ENCODE assay signal across 9 cellular contexts in genomic region chr1:206864939-206865671, GRCh38. TPM values are rescaled to one million over a fixed set of nuclear protein-coding genes. Genes with fewer than 3 reads are reported as not detected.
DNase-seq lines count a peak whose midpoint lies in the region; ATAC-seq and TF ChIP-seq lines count a peak whose summit lies in the region.
"Had no signal": no experiment of that assay in that cellular context is flagged by ENCODE, and none has a peak within 500 bp of the region (broad histone marks: within the 10 kb centered on the region; RNA-seq: fewer than 3 reads in every experiment).

A gene with protein sequence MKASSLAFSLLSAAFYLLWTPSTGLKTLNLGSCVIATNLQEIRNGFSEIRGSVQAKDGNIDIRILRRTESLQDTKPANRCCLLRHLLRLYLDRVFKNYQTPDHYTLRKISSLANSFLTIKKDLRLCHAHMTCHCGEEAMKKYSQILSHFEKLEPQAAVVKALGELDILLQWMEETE (plus strand): TSS chr1:206865623. CDS start chr1:206865853, 230 bp downstream.

- H3K9me2 ChIP-seq in PC-9 (ENCODE audit: insufficient read depth) = no peaks in the 10 kb centered on the region

- POLR2A ChIA-PET in CD8-positive, alpha-beta T cell (lab: Charles Lee) = interaction anchor here (1.0 to 2.2 kb wide), 4 partner anchors 33 to 44 kb away, joined by 3 to 9 read pairs (median 3); no protein-coding TSS in a partner anchor
- POLR2A ChIA-PET in PC-9 (lab: Charles Lee; ENCODE audit: unreplicated experiment) = interaction anchor here (0.6 kb wide), 1 partner anchor 9 kb away, joined by 5 read pairs; no protein-coding TSS in a partner anchor

- H3K36me3 ChIP-seq in CD8-positive, alpha-beta T cell (ENCODE audit: insufficient read depth, low read length) = no peaks in the 10 kb centered on the region
- H3K36me3 ChIP-seq in PC-9 (ENCODE audit: low read depth) = no peaks in the 10 kb centered on the region
- H3K36me3 ChIP-seq in ovary = no peaks in the 10 kb centered on the region
- H3K36me3 ChIP-seq in tibial nerve = no peaks in the 10 kb centered on the region

- no peaks in the 10 kb centered on the region for H3K9me3 ChIP-seq in CD8-positive, alpha-beta T cell (ENCODE audit: low read length)
- H3K9me3 ChIP-seq in PC-9 (ENCODE audit: insufficient read depth, low read depth) (no peaks in the 10 kb centered on the region), ovary (no peaks in the 10 kb centered on the region), tibial nerve (no peaks in the 10 kb centered on the region)

- H3K79me2 ChIP-seq in PC-9 (ENCODE audit: low read depth) = no peaks in the 10 kb centered on the region

- H4K20me1 ChIP-seq in PC-9 (ENCODE audit: insufficient read depth) = no peaks in the 10 kb centered on the region

- TF ChIP-seq CTCF in CD8-positive, alpha-beta T cell (IDR thresholded peaks at IDR 0.05) = peak; percentile 91
- TF ChIP-seq CTCF in HL-60 (IDR thresholded peaks at IDR 0.05; ENCODE audit: insufficient read depth, low read length) = peak; percentile 92
- peak; percentile 85 for TF ChIP-seq CTCF in PC-9 (conservative IDR thresholded peaks at IDR 0.05)
- TF ChIP-seq CTCF in foreskin fibroblast (IDR thresholded peaks at IDR 0.05; ENCODE audit: low read depth, low read length) = peak; percentile 95
- TF ChIP-seq CTCF in ovary (IDR thresholded peaks at IDR 0.05) = no peak
- TF ChIP-seq CTCF in tibial nerve (IDR thresholded peaks at IDR 0.05) = peak; percentile 49 to 74 (median 64)

- H3K27me3 ChIP-seq in CD8-positive, alpha-beta T cell (ENCODE audit: insufficient read depth, low read length) = no peaks in the 10 kb centered on the region
- H3K27me3 ChIP-seq in HL-60 (ENCODE audit: insufficient read depth, poor library complexity, severe bottlenecking) = no peaks in the 10 kb centered on the region
- H3K27me3 ChIP-seq in PC-9 (ENCODE audit: insufficient read depth, low read depth) = peaks cover 28% of the 10 kb centered on the region
- H3K27me3 ChIP-seq in ovary = no peaks in the 10 kb centered on the region
- H3K27me3 ChIP-seq in tibial nerve = no peaks in the 10 kb centered on the region

- no peak within 1 kb of the TSS for H2AFZ ChIP-seq in PC-9

- BruUV-seq in PC-9 (replicated peaks; lab: Mats Ljungman, UMichigan) = no TSS peak

- TF ChIP-seq EP300 in ovary (IDR thresholded peaks at IDR 0.05) (no peak), tibial nerve (IDR thresholded peaks at IDR 0.05) (peak in 1 of 2 donors; percentile 14)

- H3K36me3 Mint-ChIP-seq in CD8-positive, alpha-beta T cell = no peaks in the 10 kb centered on the region

- TF ChIP-seq POLR2A in ovary (IDR thresholded peaks at IDR 0.05) (no peak), tibial nerve (IDR thresholded peaks at IDR 0.05) (no peak)

- intact Hi-C loops in CD8-positive, alpha-beta T cell (cut with DNase I, micrococcal nuclease) = loop anchor here (1.0 to 5.0 kb wide), 5 partner anchors 47 to 212 kb away; no protein-coding TSS in a partner anchor
- intact Hi-C loops in PC-9 (cut with micrococcal nuclease; ENCODE audit: unreplicated experiment) = loop anchor here (2.0 kb wide), 1 partner anchor 46 kb away; no protein-coding TSS in a partner anchor
- intact Hi-C loops in ovary (cut with DNase I) = no loop called here

- no peak within 1 kb of the TSS for H3K4me3 Mint-ChIP-seq in CD8-positive, alpha-beta T cell
- H3K4me3 Mint-ChIP-seq: IgD-negative memory B cell had no signal

- H3K4me3 ChIP-seq in CD8-positive, alpha-beta T cell (ENCODE audit: low read depth, low read length) = no peak within 1 kb of the TSS
- H3K4me3 ChIP-seq in HL-60 (replicated peaks; ENCODE audit: insufficient read depth, low read length) = no peak within 1 kb of the TSS
- H3K4me3 ChIP-seq in PC-9 = no peak within 1 kb of the TSS
- H3K4me3 ChIP-seq in foreskin fibroblast (ENCODE audit: low read depth in 1 of 2, low read length in 2 of 2) = no peak within 1 kb of the TSS
- no peak within 1 kb of the TSS for H3K4me3 ChIP-seq in ovary
- no peak within 1 kb of the TSS for H3K4me3 ChIP-seq in tibial nerve

- CTCF ChIA-PET in CD8-positive, alpha-beta T cell (lab: Charles Lee) = interaction anchor here (0.7 to 6.8 kb wide), 49 partner anchors 8 to 160 kb away, joined by 3 to 84 read pairs (median 6); partner anchors contain the start of genes FCMR, IL19 and IL24
- CTCF ChIA-PET in PC-9 (lab: Charles Lee) = interaction anchor here (0.7 to 1.5 kb wide), 2 partner anchors 48 to 56 kb away, joined by 4 to 5 read pairs; no protein-coding TSS in a partner anchor

- no peak within 1 kb of the TSS for H3K4me2 ChIP-seq in PC-9

- no peaks in the 10 kb centered on the region for H3K9me3 Mint-ChIP-seq in CD8-positive, alpha-beta T cell
- H3K9me3 Mint-ChIP-seq: IgD-negative memory B cell had no signal

- peaks cover 7% of the 10 kb centered on the region for H3K4me1 Mint-ChIP-seq in CD8-positive, alpha-beta T cell (ENCODE audit: low read depth)

- H3K27me3 Mint-ChIP-seq in CD8-positive, alpha-beta T cell (ENCODE audit: low read depth) = no peaks in the 10 kb centered on the region

- WGBS in ovary, 3 donors = 72 to 74% (median 73%) methylated on average over 19 of the region's 19 CpGs
- 50% methylated on average over 19 of the region's 19 CpGs for WGBS in tibial nerve, 2 donors

- H3K4me1 ChIP-seq in CD8-positive, alpha-beta T cell (ENCODE audit: insufficient read depth, low read length) = peaks cover 7% of the 10 kb centered on the region
- H3K4me1 ChIP-seq in PC-9 (replicated peaks; ENCODE audit: insufficient read depth) = no peaks in the 10 kb centered on the region
- no peaks in the 10 kb centered on the region for H3K4me1 ChIP-seq in ovary (ENCODE audit: insufficient read depth)
- H3K4me1 ChIP-seq in tibial nerve = peaks cover 0 to 8% (median 0%) of the 10 kb centered on the region in 4 donors

- no peak within 1 kb of the TSS for H3K27ac ChIP-seq in CD8-positive, alpha-beta T cell (ENCODE audit: low read depth, low read length)
- H3K27ac ChIP-seq in HL-60 (replicated peaks) (no peak within 1 kb of the TSS), PC-9 (no peak within 1 kb of the TSS), ovary (no peak within 1 kb of the TSS), tibial nerve (peak within 1 kb of the TSS in 1 of 4 donors; percentile 55)

- peak; percentile 72 to 93 (median 86) for DNase-seq in CD8-positive, alpha-beta T cell
- DNase-seq in HL-60 (ENCODE audit: low read depth in 1 of 2, low spot score in 1 of 2) (peak; percentile 57 to 68), PC-9 (peak; percentile 48 to 61), activated T-helper 1 cell treated with Interleukin-2 at 50 U/mL for 16 hours (ENCODE audit: low read depth) (peak; percentile 72), foreskin fibroblast (peak; percentile 75 to 93), ovary (peak in 4 of 5 donors; percentile 40 to 65 (median 54)), tibial nerve (ENCODE audit: low spot score in 2 of 2) (peak; percentile 59 to 82), DMS79 (lab: John Stamatoyannopoulos, UW) (no peak)

- ATAC-seq in CD8-positive, alpha-beta T cell = peak; percentile 97

- no peaks in the 10 kb centered on the region for H3F3A ChIP-seq in PC-9 (ENCODE audit: insufficient read depth, low read depth)

- H3K27ac Mint-ChIP-seq in CD8-positive, alpha-beta T cell = no peak within 1 kb of the TSS

RNA-seq across cellular contexts. Expression of the gene that starts here (rescaled TPM):
- not detected for total RNA-seq in CD8-positive, alpha-beta T cell
- not detected in 2 replicates for total RNA-seq in PC-9 (2021)
- 1 to 10 TPM in 1 of 7 donors, not detected in 6; 2.6 TPM for total RNA-seq in ovary
- polyA plus RNA-seq in ovary = under 1 TPM in 1 of 2 donors, not detected in 1; 0.30 TPM
- total RNA-seq in tibial nerve = not detected
- polyA plus RNA-seq: IgD-negative memory B cell had no signal

Comparison
In these comparisons a context has a peak if more than half of its experiments do, and no peak if none do; other contexts are left out.
1. Peak in DNase-seq and ATAC-seq in CD8-positive, alpha-beta T cell; RNA of the gene not detected or under 1 TPM.
2. Peak in DNase-seq in PC-9; RNA of the gene not detected or under 1 TPM.
3. Peak in DNase-seq in tibial nerve; RNA of the gene not detected or under 1 TPM.
4. CTCF ChIP-seq: peak in CD8-positive, alpha-beta T cell (single experiment), HL-60 (single experiment), PC-9 (single experiment), foreskin fibroblast (single experiment) and tibial nerve (5 of 5); none in ovary (0 of 3).
5. intact Hi-C loops: an anchor here in CD8-positive, alpha-beta T cell (1.0 to 5.0 kb wide) and PC-9 (2.0 kb wide); none called in ovary.